ENCODE assay signal across 10 cellular contexts in genomic region chr10:133528845-133529575, GRCh38. TPM values are rescaled to one million over a fixed set of nuclear protein-coding genes. Genes with fewer than 3 reads are reported as not detected.
DNase-seq lines count a peak whose midpoint lies in the region; ATAC-seq and TF ChIP-seq lines count a peak whose summit lies in the region.
"Had no signal": no experiment of that assay in that cellular context is flagged by ENCODE, and none has a peak within 500 bp of the region (broad histone marks: within the 10 kb centered on the region; RNA-seq: fewer than 3 reads in every experiment).

No MANE protein-coding gene starts in this region.

- H3K4me1 ChIP-seq in CD8-positive, alpha-beta memory T cell (ENCODE audit: insufficient read depth, low read length), result peaks cover 14% of the 10 kb centered on the region
- H3K4me1 ChIP-seq in muscle layer of duodenum (ENCODE audit: control insufficient read depth in 1 of 2, insufficient read depth in 2 of 2, low read length in 2 of 2), result peaks cover 0 to 26% of the 10 kb centered on the region in 2 donors

- H3K27ac ChIP-seq in CD8-positive, alpha-beta memory T cell (ENCODE audit: low read depth, low read length), result no peak overlapping the region
- no peak overlapping the region for H3K27ac ChIP-seq in brain microvascular endothelial cell
- H3K27ac ChIP-seq in muscle layer of duodenum (ENCODE audit: low read length), result no peak overlapping the region

- H3K4me3 ChIP-seq in CD8-positive, alpha-beta memory T cell (ENCODE audit: low read length), result no peak overlapping the region
- H3K4me3 ChIP-seq in brain microvascular endothelial cell (ENCODE audit: low read depth, low read length) (no peak overlapping the region), muscle layer of duodenum (ENCODE audit: low read depth in 1 of 2, low read length in 2 of 2) (peak overlapping the region; percentile 19 to 63)

- POLR2A ChIA-PET in CD8-positive, alpha-beta memory T cell (lab: Charles Lee), result no interaction called here

- no peaks in the 10 kb centered on the region for H3K36me3 Mint-ChIP-seq in CD8-positive, alpha-beta memory T cell

- H3K27me3 ChIP-seq in CD8-positive, alpha-beta memory T cell (ENCODE audit: insufficient read depth, low read length, poor library complexity, severe bottlenecking), result peaks cover 33% of the 10 kb centered on the region
- H3K27me3 ChIP-seq in brain microvascular endothelial cell (replicated peaks) (peaks cover 39% of the 10 kb centered on the region), muscle layer of duodenum (ENCODE audit: low read depth, low read length) (peaks cover 35% of the 10 kb centered on the region)

- DNase-seq in CD8-positive, alpha-beta memory T cell, result peak in 1 of 5 donors; percentile 4
- DNase-seq in Kasumi-1 (lab: John Stamatoyannopoulos, UW) (peak; percentile 97 to 98), brain microvascular endothelial cell (peak; percentile 4), HuH-7 (ENCODE audit: low spot score) (no peak), epidermal melanocyte (ENCODE audit: insufficient read length, low spot score) (no peak)
- DNase-seq: NCI-H1417 treated with DMSO at 0.1 percent for 48 hours had no signal

- H3K9me3 Mint-ChIP-seq in CD8-positive, alpha-beta memory T cell, result peaks cover 0 to 5% (median 3%) of the 10 kb centered on the region in 5 donors

- peaks cover 33 to 67% of the 10 kb centered on the region in 2 donors for H3K27me3 Mint-ChIP-seq in CD8-positive, alpha-beta memory T cell

- H3K4me1 Mint-ChIP-seq in CD8-positive, alpha-beta memory T cell, result peaks cover 15 to 25% (median 20%) of the 10 kb centered on the region in 3 donors

- no peaks in the 10 kb centered on the region for H3K36me3 ChIP-seq in CD8-positive, alpha-beta memory T cell (ENCODE audit: insufficient read depth, low read length)
- H3K36me3 ChIP-seq in brain microvascular endothelial cell (replicated peaks) (no peaks in the 10 kb centered on the region), muscle layer of duodenum (ENCODE audit: control insufficient read depth in 1 of 2, insufficient read depth in 2 of 2, low read length in 2 of 2) (no peaks in the 10 kb centered on the region)

- H3K4me3 Mint-ChIP-seq in CD8-positive, alpha-beta memory T cell, result peak overlapping the region; percentile 72 to 87 (median 82)

- no peak for ATAC-seq in HG03342 (IDR thresholded peaks at IDR 0.05; ENCODE audit: unreplicated experiment)
- no peak for ATAC-seq in HG03521 (IDR thresholded peaks at IDR 0.05; ENCODE audit: unreplicated experiment)

- in situ Hi-C loops in brain microvascular endothelial cell (cut with HindIII; ENCODE audit: low pct_ligation_motif_present, low sequenced_read_pairs), result no loop called here

- CTCF ChIA-PET in CD8-positive, alpha-beta memory T cell (lab: Charles Lee), result interaction anchor here (2.0 kb wide), 1 partner anchor 9 kb away, joined by 7 read pairs; no protein-coding TSS in a partner anchor

- H3K27ac Mint-ChIP-seq in CD8-positive, alpha-beta memory T cell, result peak overlapping the region in 3 of 8 donors; percentile 17 to 70 (median 54)

- TF ChIP-seq CTCF in brain microvascular endothelial cell (IDR thresholded peaks at IDR 0.05; ENCODE audit: low read depth, low read length, missing control alignments), result no peak

- H3K9me3 ChIP-seq in CD8-positive, alpha-beta memory T cell (ENCODE audit: low read length), result no peaks in the 10 kb centered on the region
- peaks cover 0 to under 1% of the 10 kb centered on the region in 2 donors for H3K9me3 ChIP-seq in muscle layer of duodenum (ENCODE audit: control insufficient read depth in 1 of 2, low read length in 2 of 2)

RNA-seq across cellular contexts. Expression of gene CYP2E1, which starts 1.8 kb away (rescaled TPM):
- total RNA-seq in CD8-positive, alpha-beta memory T cell, result under 1 TPM; 0.28 to 0.40 TPM
- 0.68 TPM for polyA plus RNA-seq in CD8-positive, alpha-beta memory T cell

RNA-seq across cellular contexts. Expression of gene SYCE1, which starts 36.4 kb away (rescaled TPM):
- 1 to 10 TPM; 1.5 to 1.6 TPM for total RNA-seq in CD8-positive, alpha-beta memory T cell
- 0.33 TPM for polyA plus RNA-seq in CD8-positive, alpha-beta memory T cell
- total RNA-seq: myocyte had no signal

Comparison
In these comparisons a context has a peak if more than half of its experiments do, and no peak if none do; other contexts are left out.
1. DNase-seq: peak in Kasumi-1 (2 of 2) and brain microvascular endothelial cell (single experiment); none in HuH-7 (single experiment) and epidermal melanocyte (single experiment).
2. H3K4me3 ChIP-seq: peak in muscle layer of duodenum (2 of 2); none in CD8-positive, alpha-beta memory T cell (single experiment) and brain microvascular endothelial cell (single experiment).